Comparison of ENCODE assay signal across 9 cellular contexts in genomic region chr3:4740397-4741105, GRCh38.
DNase-seq lines count a peak whose midpoint lies in the region; ATAC-seq and TF ChIP-seq lines count a peak whose summit lies in the region.
"Had no signal": no experiment of that assay in that cellular context is flagged by ENCODE, and none has a peak within 500 bp of the region (broad histone marks: within the 10 kb centered on the region; RNA-seq: fewer than 3 reads in every experiment).

No MANE protein-coding gene starts in this region.

- no peaks in the 10 kb centered on the region for H3K36me3 ChIP-seq in A673 (ENCODE audit: insufficient read depth, low read length, poor library complexity, severe bottlenecking)

- ATAC-seq in natural killer cell (peak; percentile 35 to 53 (median 41)), GM18867 (IDR thresholded peaks at IDR 0.05; ENCODE audit: unreplicated experiment) (no peak)

- DNase-seq in A673 (ENCODE audit: low spot score) (peak; percentile 33), RWPE1 (ENCODE audit: low spot score) (no peak), dermis blood vessel endothelial cell (peak; percentile 66), natural killer cell (peak; percentile 32), NCI-H1417 (lab: John Stamatoyannopoulos, UW) (no peak), A172 (ENCODE audit: low spot score) (no peak)
- no peak for DNase-seq in activated effector memory CD4-positive, alpha-beta T cell treated with anti-CD3 and anti-CD28 coated beads, Interleukin-2, amount 50 U/mL, for 16 hours
- DNase-seq: NCI-H82 had no signal

- CTCF ChIA-PET in A673 (lab: Charles Lee): no interaction called here
- CTCF ChIA-PET in RWPE1 (lab: Yijun Ruan, JAX): no interaction called here

- POLR2A ChIA-PET in A673 (lab: Charles Lee; ENCODE audit: low non-redundant PET) (no interaction called here), RWPE1 (lab: Yijun Ruan, JAX; ENCODE audit: low non-redundant PET) (no interaction called here)

- no peaks in the 10 kb centered on the region for H3K27me3 ChIP-seq in A673 (replicated peaks; ENCODE audit: insufficient read depth, low read depth, low read length, poor library complexity)

- H3K4me1 Mint-ChIP-seq in natural killer cell: peaks cover 74 to 75% of the 10 kb centered on the region in 2 donors

- no peaks in the 10 kb centered on the region for H3K9me3 ChIP-seq in A673 (ENCODE audit: low read depth, low read length, poor library complexity, severe bottlenecking)

- TF ChIP-seq CTCF in A673 (conservative IDR thresholded peaks at IDR 0.05; ENCODE audit: low read depth, low read length): no peak
- no peak for TF ChIP-seq CTCF in RWPE1 (conservative IDR thresholded peaks at IDR 0.05; ENCODE audit: low read depth)
- TF ChIP-seq CTCF in natural killer cell (IDR thresholded peaks at IDR 0.05): no peak

- peaks cover 35% of the 10 kb centered on the region for H3K4me1 ChIP-seq in A673 (ENCODE audit: insufficient read depth, low read length, poor library complexity, severe bottlenecking)

- intact Hi-C loops in A673 (cut with micrococcal nuclease; ENCODE audit: unreplicated experiment): no loop called here
- intact Hi-C loops in natural killer cell (cut with micrococcal nuclease): loop anchor here (2.0 kb wide), 1 partner anchor 240 kb away; no protein-coding TSS in a partner anchor

- H3K27ac Mint-ChIP-seq in natural killer cell: peak overlapping the region; percentile 88 to 92

- H3K27me3 Mint-ChIP-seq in natural killer cell (ENCODE audit: low read depth in 2 of 2): no peaks in the 10 kb centered on the region

- H3K4me3 ChIP-seq in A673 (ENCODE audit: low read depth, low read length, poor library complexity, severe bottlenecking): no peak overlapping the region

- no peaks in the 10 kb centered on the region for H3K36me3 Mint-ChIP-seq in natural killer cell

- H3K9me3 Mint-ChIP-seq in natural killer cell: peaks cover 0 to 2% of the 10 kb centered on the region in 2 donors

- peak overlapping the region; percentile 59 for H3K27ac ChIP-seq in A673 (ENCODE audit: low read depth, low read length, poor library complexity, severe bottlenecking)
- H3K27ac ChIP-seq in RWPE1: peak overlapping the region; percentile 78

- H3K4me3 Mint-ChIP-seq in natural killer cell: peak overlapping the region; percentile 78

- no TSS peak for BruUV-seq in A673 (replicated peaks; lab: Mats Ljungman, UMichigan)

Comparison
In these comparisons a context has a peak if more than half of its experiments do, and no peak if none do; other contexts are left out.
1. DNase-seq: peak in A673 (single experiment), dermis blood vessel endothelial cell (single experiment) and natural killer cell (single experiment); none in RWPE1 (single experiment), NCI-H1417 (0 of 3), A172 (single experiment) and activated effector memory CD4-positive, alpha-beta T cell treated with anti-CD3 and anti-CD28 coated beads, Interleukin-2, amount 50 U/mL, for 16 hours (single experiment).